Comparison of ENCODE assay signal across 12 cellular contexts in genomic region chr2:70949086-70949485, GRCh38. TPM values are rescaled to one million over a fixed set of nuclear protein-coding genes. Genes with fewer than 3 reads are reported as not detected.
"Had no signal": no experiment of that assay in that cellular context is flagged by ENCODE, and none has a peak within 500 bp of the region (broad histone marks: within the 10 kb centered on the region; RNA-seq: fewer than 3 reads in every experiment).

No MANE protein-coding gene starts in this region.

- H3K36me3 ChIP-seq: ascending aorta, ovary, thyroid gland, vagina had no signal

- H3K4me3 ChIP-seq: ovary, thyroid gland had no signal

- H3K4me1 ChIP-seq: ascending aorta had no signal

- H3K27ac Mint-ChIP-seq: activated CD4-positive, alpha-beta T cell treated with anti-CD3 and anti-CD28 coated beads, Interleukin-2, amount 10 ng/mL, durations not matched to agents 7 days and 5 days had no signal

- H3K9me3 ChIP-seq: ascending aorta, ovary, thyroid gland, vagina had no signal

- H3K27me3 ChIP-seq: ascending aorta, dorsolateral prefrontal cortex, ovary, thyroid gland, vagina had no signal

- H3K27ac ChIP-seq: ascending aorta, dorsolateral prefrontal cortex, ovary, thyroid gland, vagina had no signal

- DNase-seq: activated gamma-delta T cell had no signal

- H3K9me3 Mint-ChIP-seq: activated B cell treated with CpG ODN at 0.5 μM for 24 hours; activated CD4-positive, alpha-beta T cell treated with anti-CD3 and anti-CD28 coated beads, Interleukin-2, amount 10 ng/mL, durations not matched to agents 7 days and 5 days; activated naive CD8-positive, alpha-beta T cell treated with anti-CD3 and anti-CD28 coated beads, Interleukin-2, amount 50 U/mL, for 24 hours; activated T-cell treated with anti-CD3 and anti-CD28 coated beads, Interleukin-2, amount 50 U/mL, for 4 hours had no signal

RNA-seq across cellular contexts. Expression of gene ATP6V1B1, which starts 13.4 kb away (rescaled TPM):
- total RNA-seq: activated B cell treated with CpG ODN at 0.5 μM for 24 hours; activated CD4-positive, alpha-beta T cell treated with anti-CD3 and anti-CD28 coated beads, Interleukin-2, amount 10 ng/mL, durations not matched to agents 7 days and 5 days; activated T-cell treated with anti-CD3 and anti-CD28 coated beads, Interleukin-2, amount 50 U/mL, for 4 hours; ascending aorta; bronchial epithelial cell; thyroid gland; vagina had no signal

RNA-seq across cellular contexts. Expression of gene ANKRD53, which starts 29.3 kb away (rescaled TPM):
- total RNA-seq: activated T-cell treated with anti-CD3 and anti-CD28 coated beads, Interleukin-2, amount 50 U/mL, for 4 hours; bronchial epithelial cell had no signal
- polyA plus RNA-seq: neural cell had no signal

RNA-seq across cellular contexts. Expression of gene VAX2, which starts 48.7 kb away (rescaled TPM):
- total RNA-seq: activated B cell treated with CpG ODN at 0.5 μM for 24 hours; activated CD4-positive, alpha-beta T cell treated with anti-CD3 and anti-CD28 coated beads, Interleukin-2, amount 10 ng/mL, durations not matched to agents 7 days and 5 days; bronchial epithelial cell; vagina had no signal
